19 cellular contexts compared by ENCODE assay signal in genomic region chr7:116534790-116535189, GRCh38. TPM values are rescaled to one million over a fixed set of nuclear protein-coding genes. Genes with fewer than 3 reads are reported as not detected.
DNase-seq lines count a peak whose midpoint lies in the region; TF ChIP-seq lines count a peak whose summit lies in the region.
"Had no signal": no experiment of that assay in that cellular context is flagged by ENCODE, and none has a peak within 500 bp of the region (broad histone marks: within the 10 kb centered on the region; RNA-seq: fewer than 3 reads in every experiment).

No MANE protein-coding gene starts in this region.

- DNase-seq in MCF 10A (ENCODE audit: unreplicated experiment) (peak; percentile 88), mammary epithelial cell (no peak), fibroblast of peridontal ligament (ENCODE audit: extremely low read depth) (peak; percentile 73), osteoblast (ENCODE audit: insufficient read length, low spot score, missing footprints) (no peak), NCI-H526 treated with DMSO at 0.1 percent for 48 hours (lab: John Stamatoyannopoulos, UW) (no peak), NOMO-1 (lab: John Stamatoyannopoulos, UW; ENCODE audit: unreplicated experiment in 2 of 2) (no peak), pons (ENCODE audit: low spot score) (no peak)
- DNase-seq in activated naive CD4-positive, alpha-beta T cell (lab: John Stamatoyannopoulos, UW): no peak
- DNase-seq: activated gamma-delta T cell treated with Interleukin-2 at 50 U/mL for 16 hours, body of pancreas, NCI-H1092, NCI-H345, pancreas, T-cell had no signal

- dilution Hi-C loops in mammary epithelial cell (cut with HindIII; ENCODE audit: low sequenced_read_pairs): no loop called here

- H3K9me3 ChIP-seq in mammary epithelial cell (replicated peaks; ENCODE audit: insufficient read depth, low read length) (no peaks in the 10 kb centered on the region), osteoblast (ENCODE audit: low read depth, low read length) (no peaks in the 10 kb centered on the region)
- H3K9me3 ChIP-seq: body of pancreas, pancreas, thoracic aorta had no signal

- BruUV-seq in MCF 10A (replicated peaks; lab: Mats Ljungman, UMichigan) (no TSS peak), mammary epithelial cell (replicated peaks; lab: Mats Ljungman, UMichigan) (no TSS peak)

- peak overlapping the region; percentile 22 for H3K4me3 Mint-ChIP-seq in MCF 10A (ENCODE audit: unreplicated experiment)
- H3K4me3 Mint-ChIP-seq: GM23338, T-cell, WTC11 had no signal

- H3K36me3 ChIP-seq in mammary epithelial cell (ENCODE audit: insufficient read depth, low read length) (peaks cover 62% of the 10 kb centered on the region), osteoblast (ENCODE audit: insufficient read depth, low read length) (peaks cover 72% of the 10 kb centered on the region)
- H3K36me3 ChIP-seq: pancreas had no signal

- peaks cover 36% of the 10 kb centered on the region for H3K4me1 Mint-ChIP-seq in MCF 10A (ENCODE audit: insufficient read depth, unreplicated experiment)
- H3K4me1 Mint-ChIP-seq: GM23338, T-cell had no signal

- H3K27ac ChIP-seq in mammary epithelial cell (ENCODE audit: insufficient read depth, low read depth, low read length): no peak overlapping the region
- peak overlapping the region; percentile 26 for H3K27ac ChIP-seq in osteoblast (ENCODE audit: low read depth, low read length)
- H3K27ac ChIP-seq: 22Rv1, body of pancreas, pancreas, thoracic aorta had no signal

- in situ Hi-C loops in mammary epithelial cell (cut with MboI; ENCODE audit: low sequenced_read_pairs in 2 of 2): loop anchor here in 1 of 2 donors (25.0 kb wide), 1 partner anchor 372 kb away; no protein-coding TSS in a partner anchor

- CTCF ChIA-PET in MCF 10A (lab: Yijun Ruan, JAX) (interaction anchor here (0.9 to 1.6 kb wide), 3 partner anchors 8 to 283 kb away, joined by 3 to 7 read pairs (median 5); no protein-coding TSS in a partner anchor), mammary epithelial cell (lab: Charles Lee; ENCODE audit: low non-redundant PET) (interaction anchor here (0.6 kb wide), 1 partner anchor 8 kb away, joined by 3 read pairs; no protein-coding TSS in a partner anchor)

- no peaks in the 10 kb centered on the region for H3K27me3 ChIP-seq in mammary epithelial cell (ENCODE audit: insufficient read depth, low read length)
- H3K27me3 ChIP-seq in osteoblast (ENCODE audit: insufficient read depth, low read length): no peaks in the 10 kb centered on the region
- H3K27me3 ChIP-seq: body of pancreas, pancreas had no signal

- H3K4me1 ChIP-seq in mammary epithelial cell (ENCODE audit: insufficient read depth, low read length) (peaks cover 20% of the 10 kb centered on the region), osteoblast (ENCODE audit: insufficient read depth, low read length) (peaks cover 31% of the 10 kb centered on the region)
- H3K4me1 ChIP-seq: body of pancreas, pancreas had no signal

- POLR2A ChIA-PET in MCF 10A (lab: Yijun Ruan, JAX): interaction anchor here (1.7 kb wide), 1 partner anchor 9 kb away, joined by 10 read pairs; no protein-coding TSS in a partner anchor

- H3K36me3 Mint-ChIP-seq in MCF 10A (ENCODE audit: insufficient read depth, unreplicated experiment): peaks cover 99% of the 10 kb centered on the region
- H3K36me3 Mint-ChIP-seq: T-cell had no signal

- H4K20me1 ChIP-seq in mammary epithelial cell (ENCODE audit: insufficient read depth, low read length): peaks cover 5% of the 10 kb centered on the region
- H4K20me1 ChIP-seq in osteoblast (ENCODE audit: insufficient read depth, low read length): peaks cover 8% of the 10 kb centered on the region

- H3K4me2 ChIP-seq in mammary epithelial cell (ENCODE audit: insufficient read depth, low read depth, low read length) (no peak overlapping the region), osteoblast (ENCODE audit: insufficient read depth, low read length) (no peak overlapping the region)
- H3K4me2 ChIP-seq: GM23338 had no signal

- TF ChIP-seq CTCF in MCF 10A (IDR thresholded peaks at IDR 0.05; ENCODE audit: unreplicated experiment): no peak
- TF ChIP-seq CTCF in mammary epithelial cell (conservative IDR thresholded peaks at IDR 0.05 in 1 of 2, IDR thresholded peaks at IDR 0.05 in 1 of 2; ENCODE audit: extremely low read depth in 1 of 2, insufficient read depth in 1 of 2, low read depth in 1 of 2, low read length in 2 of 2): no peak
- TF ChIP-seq CTCF in osteoblast (IDR thresholded peaks at IDR 0.05; ENCODE audit: extremely low read depth, low read depth, low read length): no peak

- WGBS in mammary epithelial cell (ENCODE audit: low coverage, missing lambda C conversion rate): 81% methylated on average over 2 of the region's 2 CpGs

- H3K9ac ChIP-seq in mammary epithelial cell (ENCODE audit: insufficient read depth, low read length): no peak overlapping the region

- H3K27me3 Mint-ChIP-seq in MCF 10A (ENCODE audit: insufficient read depth, unreplicated experiment): no peaks in the 10 kb centered on the region

- peak overlapping the region; percentile 57 for H3K27ac Mint-ChIP-seq in MCF 10A (ENCODE audit: low read depth, unreplicated experiment)
- H3K27ac Mint-ChIP-seq: GM23338, T-cell, WTC11 had no signal

- H3K4me3 ChIP-seq in mammary epithelial cell (replicated peaks in 1 of 3; ENCODE audit: insufficient read depth in 1 of 3, low read depth in 2 of 3, low read length in 3 of 3) (no peak overlapping the region), osteoblast (ENCODE audit: insufficient read depth, low read length) (no peak overlapping the region)
- H3K4me3 ChIP-seq: body of pancreas, GM23338, pancreas, thoracic aorta had no signal

- H2AFZ ChIP-seq in mammary epithelial cell (ENCODE audit: low read depth, low read length): no peak overlapping the region
- no peak overlapping the region for H2AFZ ChIP-seq in osteoblast (ENCODE audit: low read length)
- H2AFZ ChIP-seq: GM23338 had no signal

- H3K9me3 Mint-ChIP-seq in MCF 10A (ENCODE audit: unreplicated experiment): no peaks in the 10 kb centered on the region
- H3K9me3 Mint-ChIP-seq: GM23338 had no signal

- H3K79me2 ChIP-seq in mammary epithelial cell (ENCODE audit: insufficient read depth, low read length) (peaks cover 92% of the 10 kb centered on the region), osteoblast (ENCODE audit: insufficient read depth, low read length) (peaks cover 91% of the 10 kb centered on the region)

- intact Hi-C loops in MCF 10A (cut with micrococcal nuclease): no loop called here
- intact Hi-C loops in mammary epithelial cell (cut with micrococcal nuclease): no loop called here

RNA-seq across cellular contexts. Expression of gene CAV1, which starts 10.0 kb away (rescaled TPM):
- total RNA-seq in MCF 10A (2022) (225 and 267 TPM in 2 replicates), mammary epithelial cell (100 to 1,000 TPM; 485 to 894 TPM), osteoblast (291 and 337 TPM in 2 replicates)
- polyA plus RNA-seq in mammary epithelial cell: 1,604 TPM
- polyA minus RNA-seq in mammary epithelial cell: 2,169 TPM
- total RNA-seq: HepG2 had no signal

RNA-seq across cellular contexts. Expression of gene CAV2, which starts 35.3 kb away (rescaled TPM):
- total RNA-seq in MCF 10A (2022): 155 and 171 TPM in 2 replicates
- total RNA-seq in mammary epithelial cell: 100 to 1,000 TPM; 253 to 385 TPM
- polyA plus RNA-seq in mammary epithelial cell: 402 TPM
- 674 TPM for polyA minus RNA-seq in mammary epithelial cell
- 62.8 and 67.3 TPM in 2 replicates for total RNA-seq in osteoblast

Comparison
In these comparisons a context has a peak if more than half of its experiments do, and no peak if none do; other contexts are left out.
1. DNase-seq: peak in MCF 10A (single experiment) and fibroblast of peridontal ligament (single experiment); none in mammary epithelial cell (single experiment), osteoblast (single experiment), NCI-H526 treated with DMSO at 0.1 percent for 48 hours (single experiment), NOMO-1 (0 of 2), activated naive CD4-positive, alpha-beta T cell (0 of 4) and pons (single experiment).